ENCODE assay signal across 8 cellular contexts in genomic region chr19:36771275-36772231, GRCh38. TPM values are rescaled to one million over a fixed set of nuclear protein-coding genes. Genes with fewer than 3 reads are reported as not detected.
DNase-seq lines count a peak whose midpoint lies in the region; ATAC-seq and TF ChIP-seq lines count a peak whose summit lies in the region.

No MANE protein-coding gene starts in this region.

- H3K9me3 ChIP-seq in WERI-Rb-1 (ENCODE audit: severe bottlenecking) (peaks cover 2% of the 10 kb centered on the region), esophagus muscularis mucosa (peaks cover 0 to 43% (median 24%) of the 10 kb centered on the region in 4 donors), mucosa of rectum (ENCODE audit: control insufficient read depth in 2 of 2, low read length in 2 of 2) (peaks cover 8 to 13% of the 10 kb centered on the region in 2 donors), thyroid gland (no peaks in the 10 kb centered on the region)

- DNase-seq in NCI-H1417 (lab: John Stamatoyannopoulos, UW) (peak in 2 of 3 experiments; percentile 21 to 32), NCI-H1417 treated with DMSO at 0.1 percent for 48 hours (lab: John Stamatoyannopoulos, UW) (no peak), LHCN-M2 (ENCODE audit: low read depth) (peak; percentile 82), WERI-Rb-1 (no peak), esophagus muscularis mucosa (ENCODE audit: extremely low spot score) (peak; percentile 91), thyroid gland (peak; percentile 74 to 77)

- H3K4me3 ChIP-seq in WERI-Rb-1 (ENCODE audit: low read depth, low read length) (peak overlapping the region; percentile 73), esophagus muscularis mucosa (peak overlapping the region; percentile 59 to 77 (median 67)), mucosa of rectum (ENCODE audit: low read length in 2 of 2) (peak overlapping the region; percentile 90 to 97), thyroid gland (replicated peaks in 1 of 3) (peak overlapping the region in 2 of 3 donors; percentile 35 to 68)

- WGBS in esophagus muscularis mucosa: under 1% methylated on average over 27 of the region's 29 CpGs
- WGBS in thyroid gland, 2 donors: 2 to 3% methylated on average over 27 to 29 of the region's 29 CpGs

- intact Hi-C loops in esophagus muscularis mucosa (cut with DNase I): loop anchor here (2.0 to 10.0 kb wide), 3 partner anchors 25 to 143 kb away; partner anchors contain the start of genes ZNF568, ZNF790 and ZNF829
- intact Hi-C loops in thyroid gland (cut with DNase I): no loop called here

- H3K4me1 ChIP-seq in esophagus muscularis mucosa: peaks cover 8 to 23% (median 21%) of the 10 kb centered on the region in 4 donors
- peaks cover 11 to 15% of the 10 kb centered on the region in 2 donors for H3K4me1 ChIP-seq in mucosa of rectum (ENCODE audit: control insufficient read depth in 2 of 2, insufficient read depth in 2 of 2, low read length in 2 of 2)
- peaks cover 16 to 17% of the 10 kb centered on the region in 2 donors for H3K4me1 ChIP-seq in thyroid gland

- peak overlapping the region; percentile 74 to 79 for H3K9ac ChIP-seq in mucosa of rectum (ENCODE audit: low read depth in 1 of 2, low read length in 2 of 2)

- peaks cover 8% of the 10 kb centered on the region for H3K36me3 ChIP-seq in WERI-Rb-1
- H3K36me3 ChIP-seq in esophagus muscularis mucosa: peaks cover 0 to 3% (median 0%) of the 10 kb centered on the region in 4 donors
- H3K36me3 ChIP-seq in mucosa of rectum (ENCODE audit: control insufficient read depth in 2 of 2, insufficient read depth in 2 of 2, low read length in 2 of 2): no peaks in the 10 kb centered on the region
- H3K36me3 ChIP-seq in thyroid gland: no peaks in the 10 kb centered on the region

- H3K27me3 ChIP-seq in WERI-Rb-1 (ENCODE audit: insufficient read depth, low read depth, severe bottlenecking) (no peaks in the 10 kb centered on the region), esophagus muscularis mucosa (peaks cover 0 to 8% (median 0%) of the 10 kb centered on the region in 4 donors), mucosa of rectum (ENCODE audit: control insufficient read depth in 2 of 2, insufficient read depth in 2 of 2, low read length in 2 of 2) (no peaks in the 10 kb centered on the region), thyroid gland (no peaks in the 10 kb centered on the region)

- TF ChIP-seq EP300 in esophagus muscularis mucosa (IDR thresholded peaks at IDR 0.05): no peak

- H3K27ac ChIP-seq in WERI-Rb-1 (peak overlapping the region; percentile 85; the same call in 1 of the 2 replicates), esophagus muscularis mucosa (replicated peaks in 1 of 4) (peak overlapping the region; percentile 77 to 86 (median 82)), mucosa of rectum (ENCODE audit: low read depth in 2 of 2, low read length in 2 of 2) (peak overlapping the region; percentile 68 to 79), thyroid gland (peak overlapping the region; percentile 27 to 87 (median 76))

- TF ChIP-seq CTCF in WERI-Rb-1 (IDR thresholded peaks at IDR 0.05; ENCODE audit: low read depth, low read length): no peak
- TF ChIP-seq CTCF in esophagus muscularis mucosa (IDR thresholded peaks at IDR 0.05): no peak
- TF ChIP-seq CTCF in thyroid gland (IDR thresholded peaks at IDR 0.05): no peak

- no peak for ATAC-seq in HG02610 (IDR thresholded peaks at IDR 0.05; ENCODE audit: unreplicated experiment)

- TF ChIP-seq POLR2A in esophagus muscularis mucosa (IDR thresholded peaks at IDR 0.05; ENCODE audit: low read depth) (no peak), thyroid gland (IDR thresholded peaks at IDR 0.05) (no peak)

RNA-seq across cellular contexts. Expression of gene ZNF850, which starts 1.1 kb away (rescaled TPM):
- total RNA-seq in LHCN-M2 (2014; rRNA removed): 6.9 and 10.3 TPM in 2 replicates
- 1.0 TPM for polyA plus RNA-seq in LHCN-M2 (2012)
- 1 to 10 TPM; 1.3 to 2.4 (median 2.0) TPM for total RNA-seq in esophagus muscularis mucosa
- 1 to 10 TPM; 2.4 to 4.8 (median 3.7) TPM for total RNA-seq in thyroid gland

Comparison
In these comparisons a context has a peak if more than half of its experiments do, and no peak if none do; other contexts are left out.
1. DNase-seq: peak in NCI-H1417 (2 of 3), LHCN-M2 (single experiment), esophagus muscularis mucosa (single experiment) and thyroid gland (2 of 2); none in NCI-H1417 treated with DMSO at 0.1 percent for 48 hours (single experiment) and WERI-Rb-1 (single experiment).
2. Peak in every context shown above with its lines, with median percentiles within 50 percentile points of each other: H3K27ac ChIP-seq and H3K4me3 ChIP-seq.